ENCODE assay signal across 10 cellular contexts in the genomic region with DNA sequence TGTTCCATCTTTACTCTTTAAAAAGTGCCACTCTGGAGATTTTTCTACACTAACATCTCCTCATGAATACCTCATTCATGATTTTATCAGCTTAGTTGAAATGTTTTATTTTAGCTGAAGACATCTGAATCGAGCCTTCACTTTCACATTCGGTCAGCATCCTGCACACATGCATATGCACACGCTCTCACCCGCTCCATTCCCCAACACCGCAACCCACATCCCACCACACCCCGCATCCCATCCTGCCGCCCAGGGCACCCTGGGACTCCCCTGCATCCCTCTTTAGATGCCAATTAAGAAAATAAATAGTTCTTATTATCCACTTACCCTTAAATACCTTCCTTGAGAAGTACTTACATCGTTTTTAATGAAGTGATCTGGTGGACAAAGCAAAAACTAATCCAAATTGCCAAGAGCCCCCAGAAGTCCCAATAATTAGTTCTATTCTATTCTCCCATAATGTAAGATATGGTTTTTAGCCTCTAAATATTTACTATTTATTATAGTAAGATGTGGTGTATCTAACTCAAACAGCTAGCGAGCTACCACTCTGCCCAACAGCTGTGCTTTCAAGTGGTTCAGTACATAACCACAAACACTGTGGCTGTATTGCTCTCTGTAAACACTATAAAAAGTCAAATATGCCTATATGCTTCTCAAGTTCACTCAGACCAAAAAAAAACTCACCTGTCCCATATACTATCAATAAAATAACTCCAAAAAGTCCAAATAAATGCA. TPM values are rescaled to one million over a fixed set of nuclear protein-coding genes. Genes with fewer than 3 reads are reported as not detected.
DNase-seq lines count a peak whose midpoint lies in the region; ATAC-seq, FAIRE-seq and TF ChIP-seq lines count a peak whose summit lies in the region.
"Had no signal": no experiment of that assay in that cellular context is flagged by ENCODE, and none has a peak within 500 bp of the region (broad histone marks: within the 10 kb centered on the region; RNA-seq: fewer than 3 reads in every experiment).

No MANE protein-coding gene starts in this region.

- H3K4me1 ChIP-seq in right lobe of liver = no peaks in the 10 kb centered on the region
- no peaks in the 10 kb centered on the region for H3K4me1 ChIP-seq in HepG2 (ENCODE audit: insufficient read depth, low read length)
- peaks cover 17% of the 10 kb centered on the region for H3K4me1 ChIP-seq in mononuclear cell (ENCODE audit: insufficient read depth, low read length)
- H3K4me1 ChIP-seq in upper lobe of right lung = no peaks in the 10 kb centered on the region
- H3K4me1 ChIP-seq: right atrium auricular region had no signal

- H2AFZ ChIP-seq in HepG2 (ENCODE audit: low read length) = no peak overlapping the region

- DNase-seq in right lobe of liver = no peak
- DNase-seq in HepG2 (ENCODE audit: low spot score) = no peak
- DNase-seq in activated CD8-positive, alpha-beta memory T cell treated with anti-CD3 and anti-CD28 coated beads, Interleukin-2, amount 50 U/mL, for 48 hours = peak; percentile 77
- DNase-seq in upper lobe of right lung = no peak
- DNase-seq in pons (ENCODE audit: low spot score) = no peak
- DNase-seq: NCI-H1092 treated with DMSO at 0.1 percent for 48 hours had no signal

- H3K4me2 ChIP-seq in HepG2 (ENCODE audit: low read depth, low read length) = no peak overlapping the region

- no peak for TF ChIP-seq RAD21 in HepG2 (CRISPR knock-in tag; IDR thresholded peaks at IDR 0.05)

- no peak for TF ChIP-seq POLR2A in right lobe of liver (IDR thresholded peaks at IDR 0.05)
- no peak for TF ChIP-seq POLR2A in HepG2 (IDR thresholded peaks at IDR 0.05; ENCODE audit: insufficient read depth in 1 of 2, low read depth in 2 of 2, low read length in 2 of 2)

- peak in 3 of 4 donors; percentile 46 to 54 (median 49) for ATAC-seq in right lobe of liver
- ATAC-seq in HepG2 = no peak
- ATAC-seq in upper lobe of right lung = peak; percentile 33
- no peak for ATAC-seq in HG02981 (IDR thresholded peaks at IDR 0.05; ENCODE audit: unreplicated experiment)
- no peak for ATAC-seq in GM21390 (IDR thresholded peaks at IDR 0.05; ENCODE audit: unreplicated experiment)

- H3K4me3 ChIP-seq in right lobe of liver = no peak overlapping the region
- no peak overlapping the region for H3K4me3 ChIP-seq in HepG2 (replicated peaks in 1 of 3; ENCODE audit: insufficient read depth in 1 of 3, low read depth in 2 of 3, low read length in 3 of 3)
- H3K4me3 ChIP-seq in mononuclear cell (ENCODE audit: low read length) = peak overlapping the region; percentile 7
- no peak overlapping the region for H3K4me3 ChIP-seq in upper lobe of right lung
- H3K4me3 ChIP-seq: right atrium auricular region had no signal

- WGBS in right lobe of liver (ENCODE audit: insufficient coverage, low coverage, low lambda C conversion rate, missing lambda C conversion rate) = 61% methylated on average over 9 of the region's 9 CpGs
- WGBS in HepG2 (ENCODE audit: low lambda C conversion rate) = 40% methylated on average over 9 of the region's 9 CpGs

- H3K27me3 ChIP-seq in right lobe of liver (no peaks in the 10 kb centered on the region), HepG2 (ENCODE audit: control insufficient read depth in 1 of 2, insufficient read depth in 2 of 2, low read length in 2 of 2) (no peaks in the 10 kb centered on the region), mononuclear cell (ENCODE audit: insufficient read depth, low read length) (no peaks in the 10 kb centered on the region), upper lobe of right lung (no peaks in the 10 kb centered on the region)
- H3K27me3 ChIP-seq: right atrium auricular region had no signal

- no peak overlapping the region for H3K9ac ChIP-seq in HepG2 (ENCODE audit: insufficient read depth, low read depth, low read length)

- TF ChIP-seq EP300 in HepG2 (IDR thresholded peaks at IDR 0.05; ENCODE audit: low read depth in 2 of 2, low read length in 2 of 2) (no peak), HepG2 (CRISPR knock-in tag; IDR thresholded peaks at IDR 0.05; ENCODE audit: borderline replicate concordance) (no peak)

- no peaks in the 10 kb centered on the region for H3K79me2 ChIP-seq in HepG2 (ENCODE audit: insufficient read depth, low read length)

- CTCF ChIA-PET in HepG2 (lab: Yijun Ruan, JAX; ENCODE audit: low intra/inter-chr PET ratio, low total read pairs) = no interaction called here

- no peak for FAIRE-seq in HepG2 (lab: Jason Lieb, UNC)

- no peak for TF ChIP-seq CTCF in right lobe of liver (IDR thresholded peaks at IDR 0.05)
- no peak for TF ChIP-seq CTCF in HepG2 (CRISPR knock-in tag; IDR thresholded peaks at IDR 0.05)
- TF ChIP-seq CTCF in upper lobe of right lung (IDR thresholded peaks at IDR 0.05) = no peak

- intact Hi-C loops in right lobe of liver (cut with DNase I) = no loop called here
- intact Hi-C loops in HepG2 (cut with micrococcal nuclease; ENCODE audit: unreplicated experiment) = loop anchor here (5.0 kb wide), 1 partner anchor 50 kb away; no protein-coding TSS in a partner anchor
- intact Hi-C loops in upper lobe of right lung (cut with DNase I) = no loop called here

- POLR2A ChIA-PET in HepG2 (lab: Yijun Ruan, JAX) = no interaction called here

- H3K36me3 ChIP-seq in right lobe of liver (no peaks in the 10 kb centered on the region), HepG2 (replicated peaks in 1 of 2; ENCODE audit: control insufficient read depth in 1 of 2, insufficient read depth in 2 of 2, low read length in 2 of 2) (no peaks in the 10 kb centered on the region), upper lobe of right lung (no peaks in the 10 kb centered on the region)
- H3K36me3 ChIP-seq: right atrium auricular region had no signal

- in situ Hi-C loops in HepG2 (cut with HindIII; ENCODE audit: extremely low pct_ligation_motif_present, low pct_unique_long_range_greater_than_20kb) = no loop called here

- H3K9me3 ChIP-seq in right lobe of liver (no peaks in the 10 kb centered on the region), HepG2 (ENCODE audit: low read length) (no peaks in the 10 kb centered on the region), mononuclear cell (ENCODE audit: low read depth, low read length) (no peaks in the 10 kb centered on the region), upper lobe of right lung (no peaks in the 10 kb centered on the region)
- H3K9me3 ChIP-seq: right atrium auricular region had no signal

- H3K27ac ChIP-seq in right lobe of liver (no peak overlapping the region), HepG2 (ENCODE audit: extremely low read length, insufficient read depth, low read length) (no peak overlapping the region), upper lobe of right lung (no peak overlapping the region)
- H3K27ac ChIP-seq: right atrium auricular region had no signal

- H4K20me1 ChIP-seq in HepG2 (ENCODE audit: insufficient read depth, low read length) = no peaks in the 10 kb centered on the region

- BruUV-seq in HepG2 (replicated peaks; lab: Mats Ljungman, UMichigan) = no TSS peak

RNA-seq across cellular contexts. Expression of gene GZMK, which starts 38.2 kb away (rescaled TPM):
- total RNA-seq in right lobe of liver (1 to 10 TPM in 1 of 6 experiments, under 1 TPM in 5; 0.18 to 1.1 (median 0.56) TPM), HepG2 (2016; rRNA removed; fragmentation: Illumina TruSeq; extraction: Trizol) (not detected in 2 replicates), mononuclear cell (19.0 TPM), upper lobe of right lung (1.8 TPM)
- not detected in 2 replicates for total RNA-seq in HepG2 (2016; cell fraction: cytosol; rRNA removed; fragmentation: Illumina TruSeq; extraction: Trizol; ENCODE audit: low read depth)
- total RNA-seq in HepG2 (2016; cell fraction: insoluble cytoplasmic fraction; rRNA removed; fragmentation: Illumina TruSeq; extraction: Trizol) = not detected in 2 replicates
- total RNA-seq in HepG2 (2016; cell fraction: membrane; rRNA removed; fragmentation: Illumina TruSeq; extraction: Trizol) = not detected in 2 replicates
- not detected in 2 replicates for total RNA-seq in HepG2 (2016; cell fraction: nucleus; rRNA removed; fragmentation: Illumina TruSeq; extraction: Trizol)
- polyA plus RNA-seq in HepG2 (2011; rRNA removed) = not detected in 2 replicates
- polyA plus RNA-seq in HepG2 (2011; cell fraction: cytosol; rRNA removed) = not detected in 2 replicates
- not detected in 2 replicates for polyA plus RNA-seq in HepG2 (2011; cell fraction: nucleus; rRNA removed)
- polyA plus RNA-seq in HepG2 (2012) = not detected in 2 replicates
- polyA plus RNA-seq in HepG2 (2016; cell fraction: cytosol; fragmentation: Illumina TruSeq; extraction: Trizol; ENCODE audit: low read depth) = not detected in 2 replicates
- not detected in 2 replicates for polyA plus RNA-seq in HepG2 (2016; cell fraction: insoluble cytoplasmic fraction; fragmentation: Illumina TruSeq; extraction: Trizol; ENCODE audit: low read depth)
- not detected in 2 replicates for polyA plus RNA-seq in HepG2 (2016; cell fraction: membrane; fragmentation: Illumina TruSeq; extraction: Trizol; ENCODE audit: low read depth)
- not detected in 2 replicates for polyA plus RNA-seq in HepG2 (2016; cell fraction: nucleus; fragmentation: Illumina TruSeq; extraction: Trizol; ENCODE audit: insufficient read depth, low read depth)
- not detected in 2 replicates for polyA minus RNA-seq in HepG2 (2011; rRNA and poly(A)+ RNA removed; ENCODE audit: low replicate concordance)
- polyA minus RNA-seq in HepG2 (2011; cell fraction: cytosol; rRNA and poly(A)+ RNA removed) = not detected in 2 replicates
- polyA minus RNA-seq in HepG2 (2011; cell fraction: nucleus; rRNA and poly(A)+ RNA removed) = not detected in 2 replicates

RNA-seq across cellular contexts. Expression of gene GZMA, which starts 40.2 kb away (rescaled TPM):
- total RNA-seq in right lobe of liver (1 to 10 TPM in 4 of 6 experiments, under 1 TPM in 2; 0.53 to 2.9 (median 1.8) TPM), HepG2 (2016; rRNA removed; fragmentation: Illumina TruSeq; extraction: Trizol) (not detected in 2 replicates), mononuclear cell (34.8 TPM), upper lobe of right lung (8.8 TPM)
- not detected in 2 replicates for total RNA-seq in HepG2 (2016; cell fraction: cytosol; rRNA removed; fragmentation: Illumina TruSeq; extraction: Trizol; ENCODE audit: low read depth)
- total RNA-seq in HepG2 (2016; cell fraction: insoluble cytoplasmic fraction; rRNA removed; fragmentation: Illumina TruSeq; extraction: Trizol) = not detected in 2 replicates
- total RNA-seq in HepG2 (2016; cell fraction: membrane; rRNA removed; fragmentation: Illumina TruSeq; extraction: Trizol) = not detected in 2 replicates
- total RNA-seq in HepG2 (2016; cell fraction: nucleus; rRNA removed; fragmentation: Illumina TruSeq; extraction: Trizol) = not detected in 2 replicates
- not detected in 2 replicates for polyA plus RNA-seq in HepG2 (2011; rRNA removed)
- not detected in 2 replicates for polyA plus RNA-seq in HepG2 (2011; cell fraction: cytosol; rRNA removed)
- polyA plus RNA-seq in HepG2 (2011; cell fraction: nucleus; rRNA removed) = not detected in 2 replicates
- polyA plus RNA-seq in HepG2 (2012) = not detected in 2 replicates
- polyA plus RNA-seq in HepG2 (2016; cell fraction: cytosol; fragmentation: Illumina TruSeq; extraction: Trizol; ENCODE audit: low read depth) = not detected in 2 replicates
- not detected in 2 replicates for polyA plus RNA-seq in HepG2 (2016; cell fraction: insoluble cytoplasmic fraction; fragmentation: Illumina TruSeq; extraction: Trizol; ENCODE audit: low read depth)
- not detected in 2 replicates for polyA plus RNA-seq in HepG2 (2016; cell fraction: membrane; fragmentation: Illumina TruSeq; extraction: Trizol; ENCODE audit: low read depth)
- polyA plus RNA-seq in HepG2 (2016; cell fraction: nucleus; fragmentation: Illumina TruSeq; extraction: Trizol; ENCODE audit: insufficient read depth, low read depth) = not detected in 2 replicates
- not detected in 2 replicates for polyA minus RNA-seq in HepG2 (2011; rRNA and poly(A)+ RNA removed; ENCODE audit: low replicate concordance)
- polyA minus RNA-seq in HepG2 (2011; cell fraction: cytosol; rRNA and poly(A)+ RNA removed) = not detected in 2 replicates
- polyA minus RNA-seq in HepG2 (2011; cell fraction: nucleus; rRNA and poly(A)+ RNA removed) = not detected in 2 replicates

Comparison
In these comparisons a context has a peak if more than half of its experiments do, and no peak if none do; other contexts are left out.
1. ATAC-seq: peak in right lobe of liver (3 of 4) and upper lobe of right lung (single experiment); none in HepG2 (single experiment), HG02981 (single experiment) and GM21390 (single experiment).